16 cellular contexts compared by ENCODE assay signal in genomic region chr7:43296306-43296705, GRCh38.
A peak's percentile ranks its signal among the peaks of the same experiment; 100 is the strongest.
DNase-seq lines count a peak whose midpoint lies in the region; ATAC-seq and TF ChIP-seq lines count a peak whose summit lies in the region.
"Had no signal": no experiment of that assay in that cellular context is flagged by ENCODE, and none has a peak within 500 bp of the region (broad histone marks: within the 10 kb centered on the region; RNA-seq: fewer than 3 reads in every experiment).

No MANE protein-coding gene starts in this region.

- H3K4me3 ChIP-seq in fibroblast of mammary gland (ENCODE audit: control insufficient read depth, low read depth, low read length) (no peak overlapping the region), gastrocnemius medialis (no peak overlapping the region)

- ATAC-seq in gastrocnemius medialis (peak; percentile 54 to 65), GM21576 (IDR thresholded peaks at IDR 0.05; ENCODE audit: unreplicated experiment) (no peak)
- ATAC-seq: CD8-positive, alpha-beta T cell had no signal

- H3K4me1 ChIP-seq in gastrocnemius medialis: peaks cover 0 to 5% of the 10 kb centered on the region in 2 donors

- CTCF ChIA-PET in activated naive CD4-positive, alpha-beta T cell treated with anti-CD3 and anti-CD28 coated beads for 36 hours (lab: Charles Lee): interaction anchor here (0.6 to 0.8 kb wide), 2 partner anchors 34 to 461 kb away, joined by 3 to 4 read pairs; no protein-coding TSS in a partner anchor

- H3K4me1 Mint-ChIP-seq in activated naive CD4-positive, alpha-beta T cell treated with anti-CD3 and anti-CD28 coated beads for 36 hours (ENCODE audit: low read depth): no peaks in the 10 kb centered on the region

- H3K36me3 Mint-ChIP-seq in activated naive CD4-positive, alpha-beta T cell treated with anti-CD3 and anti-CD28 coated beads for 36 hours (ENCODE audit: low read depth): no peaks in the 10 kb centered on the region
- H3K36me3 Mint-ChIP-seq: CD8-positive, alpha-beta T cell had no signal

- peaks cover 2% of the 10 kb centered on the region for H3K27me3 Mint-ChIP-seq in activated naive CD4-positive, alpha-beta T cell treated with anti-CD3 and anti-CD28 coated beads for 36 hours (ENCODE audit: low read depth)

- no peak overlapping the region for H3K27ac Mint-ChIP-seq in activated naive CD4-positive, alpha-beta T cell treated with anti-CD3 and anti-CD28 coated beads for 36 hours
- H3K27ac Mint-ChIP-seq: CD8-positive, alpha-beta T cell; T-helper 1 cell treated with Interleukin-12 subunit alpha and Interleukin-12 subunit beta and Interleukin-4 antibody, amounts not matched to agents 30 μg/mL and 1 μg/mL, for 36 hours had no signal

- H3K27me3 ChIP-seq in gastrocnemius medialis: no peaks in the 10 kb centered on the region

- H3K4me3 Mint-ChIP-seq in activated naive CD4-positive, alpha-beta T cell treated with anti-CD3 and anti-CD28 coated beads for 36 hours: no peak overlapping the region
- H3K4me3 Mint-ChIP-seq: CD8-positive, alpha-beta T cell; T-helper 1 cell treated with Interleukin-12 subunit alpha and Interleukin-12 subunit beta and Interleukin-4 antibody, amounts not matched to agents 30 μg/mL and 1 μg/mL, for 36 hours had no signal

- H3K9me3 Mint-ChIP-seq in activated naive CD4-positive, alpha-beta T cell treated with anti-CD3 and anti-CD28 coated beads for 36 hours: peaks cover 2% of the 10 kb centered on the region

- no peak overlapping the region for H3K27ac ChIP-seq in gastrocnemius medialis
- H3K27ac ChIP-seq: epithelial cell of prostate had no signal

- no peak for TF ChIP-seq POLR2A in gastrocnemius medialis (IDR thresholded peaks at IDR 0.05)

- H3K36me3 ChIP-seq in gastrocnemius medialis: no peaks in the 10 kb centered on the region

- no peaks in the 10 kb centered on the region for H3K9me3 ChIP-seq in gastrocnemius medialis

- intact Hi-C loops in gastrocnemius medialis (cut with DNase I; ENCODE audit: low total_unique reads): no loop called here
- intact Hi-C loops in activated naive CD4-positive, alpha-beta T cell treated with anti-CD3 and anti-CD28 coated beads for 36 hours (cut with micrococcal nuclease): no loop called here

- TF ChIP-seq CTCF in fibroblast of mammary gland (conservative IDR thresholded peaks at IDR 0.05; ENCODE audit: control insufficient read depth, insufficient read depth, low read depth, low read length) (no peak), gastrocnemius medialis (IDR thresholded peaks at IDR 0.05 in 4 of 5, conservative IDR thresholded peaks at IDR 0.05 in 1 of 5) (no peak)

- in situ Hi-C loops in gastrocnemius medialis (cut with MboI; ENCODE audit: low sequenced_read_pairs in 4 of 4): no loop called here

- DNase-seq in DMS53 (lab: John Stamatoyannopoulos, UW): peak; percentile 36
- DNase-seq in DMS53 treated with DMSO at 0.1 percent for 48 hours (lab: John Stamatoyannopoulos, UW; ENCODE audit: unreplicated experiment): no peak
- peak; percentile 77 for DNase-seq in NCI-H2227 treated with DMSO at 0.1 percent for 48 hours (lab: John Stamatoyannopoulos, UW)
- DNase-seq in fibroblast of mammary gland (ENCODE audit: low read depth): peak; percentile 5
- DNase-seq in gastrocnemius medialis: no peak
- DNase-seq in NCI-H345 treated with DMSO at 0.1 percent for 48 hours (lab: John Stamatoyannopoulos, UW; ENCODE audit: unreplicated experiment): no peak
- DNase-seq in activated naive CD4-positive, alpha-beta T cell treated with anti-CD3 and anti-CD28 coated beads for 36 hours: no peak
- DNase-seq: 8988T; activated T-cell treated with anti-CD3 and anti-CD28 coated beads for 4 hours; CD8-positive, alpha-beta T cell; NCI-H1048; NCI-H226; stimulated activated naive CD4-positive, alpha-beta T cell treated with Interleukin-2 at 50 U/mL for 16 hours had no signal

Comparison
In these comparisons a context has a peak if more than half of its experiments do, and no peak if none do; other contexts are left out.
1. DNase-seq: peak in DMS53 (single experiment), NCI-H2227 treated with DMSO at 0.1 percent for 48 hours (single experiment) and fibroblast of mammary gland (single experiment); none in DMS53 treated with DMSO at 0.1 percent for 48 hours (single experiment), gastrocnemius medialis (0 of 2), NCI-H345 treated with DMSO at 0.1 percent for 48 hours (single experiment) and activated naive CD4-positive, alpha-beta T cell treated with anti-CD3 and anti-CD28 coated beads for 36 hours (single experiment).